In genomic region chrY:12537226-12537839, GRCh38 we compare ENCODE assay signal across 17 cellular contexts.
DNase-seq lines count a peak whose midpoint lies in the region; ATAC-seq, FAIRE-seq and TF ChIP-seq lines count a peak whose summit lies in the region.
"Had no signal": no experiment of that assay in that cellular context is flagged by ENCODE, and none has a peak within 500 bp of the region (broad histone marks: within the 10 kb centered on the region; RNA-seq: fewer than 3 reads in every experiment).

No MANE protein-coding gene starts in this region.

- H3K36me3 ChIP-seq in bronchial epithelial cell (ENCODE audit: control insufficient read depth, insufficient read depth, low read length) (no peaks in the 10 kb centered on the region), skeletal muscle tissue (ENCODE audit: control insufficient read depth in 3 of 3, insufficient read depth in 3 of 3, low read length in 3 of 3) (no peaks in the 10 kb centered on the region), psoas muscle (ENCODE audit: insufficient read depth in 1 of 2, low read depth in 1 of 2) (no peaks in the 10 kb centered on the region)
- H3K36me3 ChIP-seq: BE2C had no signal

- H3K4me1 ChIP-seq in skeletal muscle tissue (ENCODE audit: control insufficient read depth in 3 of 3, insufficient read depth in 3 of 3, low read length in 3 of 3) (peaks cover 0 to 3% (median 0%) of the 10 kb centered on the region in 3 donors), psoas muscle (no peaks in the 10 kb centered on the region)
- H3K4me1 ChIP-seq: BE2C had no signal

- H3K27me3 ChIP-seq in bronchial epithelial cell (ENCODE audit: control insufficient read depth, insufficient read depth, low read length) (no peaks in the 10 kb centered on the region), skeletal muscle tissue (ENCODE audit: control insufficient read depth in 3 of 3, insufficient read depth in 3 of 3, low read length in 3 of 3) (no peaks in the 10 kb centered on the region), psoas muscle (ENCODE audit: insufficient read depth in 3 of 3, low read length in 2 of 3) (no peaks in the 10 kb centered on the region)
- H3K27me3 ChIP-seq: BE2C had no signal

- peaks cover 13% of the 10 kb centered on the region for H3K4me1 Mint-ChIP-seq in activated naive CD4-positive, alpha-beta T cell treated with anti-CD3 and anti-CD28 coated beads, Interleukin-2, amount 50 U/mL, for 24 hours

- H3K4me3 Mint-ChIP-seq in activated naive CD4-positive, alpha-beta T cell treated with anti-CD3 and anti-CD28 coated beads, Interleukin-2, amount 50 U/mL, for 24 hours, result peak overlapping the region; percentile 74
- H3K4me3 Mint-ChIP-seq: activated T-helper 1 cell treated with anti-CD3 and anti-CD28 coated beads, Interleukin-12 subunit alpha, Interleukin-12 subunit beta, Interleukin-2, Interleukin-4 antibody, amounts not matched to agents 30 ng/mL and 10 ng/mL and 1 ng/mL, durations not matched to agents 14 hours and 24 hours and 36 hours had no signal

- H3K4me3 ChIP-seq in HFF-Myc (replicated peaks; ENCODE audit: low read depth, low read length) (peak overlapping the region; percentile 37), bronchial epithelial cell (ENCODE audit: low read depth, low read length) (peak overlapping the region; percentile 17), skeletal muscle tissue (ENCODE audit: low read length in 3 of 3) (peak overlapping the region in 2 of 3 donors; percentile 75 to 77), psoas muscle (no peak overlapping the region)

- H3K27ac ChIP-seq in skeletal muscle tissue (ENCODE audit: low read depth, low read length), result no peak overlapping the region
- H3K27ac ChIP-seq in psoas muscle, result no peak overlapping the region

- DNase-seq in activated naive CD4-positive, alpha-beta T cell treated with anti-CD3 and anti-CD28 coated beads, Interleukin-2, amount 50 U/mL, for 72 hours (ENCODE audit: low spot score in 2 of 2), result no peak
- DNase-seq in HFF-Myc (ENCODE audit: extremely low read depth, low read depth) (no peak), bronchial epithelial cell (ENCODE audit: low read depth) (no peak), psoas muscle (no peak), Ammon's horn (ENCODE audit: low spot score) (no peak)
- DNase-seq: activated CD4-positive, alpha-beta T cell treated with anti-CD3 and anti-CD28 coated beads for 1 hour; BE2C; DMS79; mammary epithelial cell; NCI-H2107; stimulated activated CD4-positive, alpha-beta T cell treated with anti-CD3 and anti-CD28 coated beads, Interleukin-4, amount 100 ng/mL, for 4 hours had no signal

- H3K9me3 ChIP-seq in skeletal muscle tissue (ENCODE audit: control insufficient read depth in 3 of 3, low read length in 3 of 3), result no peaks in the 10 kb centered on the region
- H3K9me3 ChIP-seq in psoas muscle, result no peaks in the 10 kb centered on the region
- H3K9me3 ChIP-seq: BE2C had no signal

- H3K9me3 Mint-ChIP-seq in activated naive CD4-positive, alpha-beta T cell treated with anti-CD3 and anti-CD28 coated beads, Interleukin-2, amount 50 U/mL, for 24 hours, result no peaks in the 10 kb centered on the region
- no peaks in the 10 kb centered on the region for H3K9me3 Mint-ChIP-seq in activated naive CD4-positive, alpha-beta T cell treated with anti-CD3 and anti-CD28 coated beads, Interleukin-2, amount 50 U/mL, for 72 hours
- H3K9me3 Mint-ChIP-seq: activated T-helper 1 cell treated with anti-CD3 and anti-CD28 coated beads, Interleukin-12 subunit alpha, Interleukin-12 subunit beta, Interleukin-2, Interleukin-4 antibody, amounts not matched to agents 30 ng/mL and 10 ng/mL and 1 ng/mL, durations not matched to agents 14 hours and 24 hours and 36 hours had no signal

- H3K27me3 Mint-ChIP-seq in activated naive CD4-positive, alpha-beta T cell treated with anti-CD3 and anti-CD28 coated beads, Interleukin-2, amount 50 U/mL, for 24 hours, result peaks cover 1% of the 10 kb centered on the region

- no peak overlapping the region for H3K27ac Mint-ChIP-seq in activated naive CD4-positive, alpha-beta T cell treated with anti-CD3 and anti-CD28 coated beads, Interleukin-2, amount 50 U/mL, for 24 hours
- no peak overlapping the region for H3K27ac Mint-ChIP-seq in activated naive CD4-positive, alpha-beta T cell treated with anti-CD3 and anti-CD28 coated beads, Interleukin-2, amount 50 U/mL, for 72 hours
- H3K27ac Mint-ChIP-seq: activated T-helper 1 cell treated with anti-CD3 and anti-CD28 coated beads, Interleukin-12 subunit alpha, Interleukin-12 subunit beta, Interleukin-2, Interleukin-4 antibody, amounts not matched to agents 30 ng/mL and 10 ng/mL and 1 ng/mL, durations not matched to agents 14 hours and 24 hours and 36 hours had no signal

- peak overlapping the region in 2 of 3 donors; percentile 61 to 78 for H3K9ac ChIP-seq in skeletal muscle tissue (ENCODE audit: low read depth in 1 of 3, low read length in 3 of 3)

- no peak for FAIRE-seq in bronchial epithelial cell (lab: Jason Lieb, UNC)
- FAIRE-seq: RCC 7860 had no signal

- no peak for ATAC-seq in activated naive CD4-positive, alpha-beta T cell treated with anti-CD3 and anti-CD28 coated beads, Interleukin-2, amount 50 U/mL, for 72 hours
- no peak for ATAC-seq in HG02763 (IDR thresholded peaks at IDR 0.05; ENCODE audit: unreplicated experiment)
- ATAC-seq in psoas muscle, result no peak
- ATAC-seq: sciatic nerve had no signal

- intact Hi-C loops in psoas muscle (cut with DNase I), result no loop called here

- 1 to 2% methylated on average over 38 to 44 of the region's 44 CpGs; no CpG with 5 or more reads in 1 of the 3 donors for WGBS in psoas muscle, 3 donors

- TF ChIP-seq CTCF in HFF-Myc (IDR thresholded peaks at IDR 0.05; ENCODE audit: low read depth, low read length, missing control alignments) (no peak), bronchial epithelial cell (IDR thresholded peaks at IDR 0.05; ENCODE audit: insufficient read depth, low read length, severe bottlenecking) (no peak), psoas muscle (IDR thresholded peaks at IDR 0.05) (no peak)

- no peaks in the 10 kb centered on the region for H3K36me3 Mint-ChIP-seq in activated naive CD4-positive, alpha-beta T cell treated with anti-CD3 and anti-CD28 coated beads, Interleukin-2, amount 50 U/mL, for 24 hours
- no peaks in the 10 kb centered on the region for H3K36me3 Mint-ChIP-seq in activated naive CD4-positive, alpha-beta T cell treated with anti-CD3 and anti-CD28 coated beads, Interleukin-2, amount 50 U/mL, for 72 hours
